8 cellular contexts compared by ENCODE assay signal in genomic region chr21:30186242-30186641, GRCh38. TPM values are rescaled to one million over a fixed set of nuclear protein-coding genes. Genes with fewer than 3 reads are reported as not detected.
"Had no signal": no experiment of that assay in that cellular context is flagged by ENCODE, and none has a peak within 500 bp of the region (broad histone marks: within the 10 kb centered on the region; RNA-seq: fewer than 3 reads in every experiment).

No MANE protein-coding gene starts in this region.

- H3K27ac Mint-ChIP-seq: H9, IgD-negative memory B cell had no signal

- DNase-seq: GM23248, GOT3, H9, HCEC 1CT had no signal

- H3K4me3 Mint-ChIP-seq: H9, IgD-negative memory B cell had no signal

- H3K27me3 Mint-ChIP-seq: IgD-negative memory B cell had no signal

- H3K4me3 ChIP-seq: GM23248 had no signal

- H3K9me3 Mint-ChIP-seq: H9 had no signal

- H3K36me3 Mint-ChIP-seq: IgD-negative memory B cell had no signal

- H3K9ac ChIP-seq: GM23248 had no signal

- H3K4me1 Mint-ChIP-seq: H9, IgD-negative memory B cell had no signal

- ATAC-seq: HepG2 had no signal

- H3K27ac ChIP-seq: GM23248, HL-60 had no signal

RNA-seq across cellular contexts. Expression of gene CLDN17, which starts 19.6 kb away (rescaled TPM):
- total RNA-seq: GM23248, H9, HepG2, HT1080 had no signal

RNA-seq across cellular contexts. Expression of gene CLDN8, which starts 29.7 kb away (rescaled TPM):
- total RNA-seq: GM23248, H9, HepG2, HT1080 had no signal
